13 cellular contexts compared by ENCODE assay signal in genomic region chr3:47096955-47097354, GRCh38.
DNase-seq lines count a peak whose midpoint lies in the region; ATAC-seq, FAIRE-seq and TF ChIP-seq lines count a peak whose summit lies in the region.
"Had no signal": no experiment of that assay in that cellular context is flagged by ENCODE, and none has a peak within 500 bp of the region (broad histone marks: within the 10 kb centered on the region; RNA-seq: fewer than 3 reads in every experiment).

No MANE protein-coding gene starts in this region.

- peaks cover 8% of the 10 kb centered on the region; the same call in 1 of the 2 replicates for H3F3A ChIP-seq in PC-9 (ENCODE audit: insufficient read depth, low read depth)

- ATAC-seq in Right ventricle myocardium superior (ENCODE audit: poor library complexity): no peak

- no peaks in the 10 kb centered on the region for H3K9me2 ChIP-seq in PC-9 (ENCODE audit: insufficient read depth)

- H3K23ac ChIP-seq in trophoblast cell (ENCODE audit: low read length): no peak overlapping the region

- H3K79me1 ChIP-seq in trophoblast cell (ENCODE audit: low read length): no peaks in the 10 kb centered on the region

- H3K27ac ChIP-seq in trophoblast cell (ENCODE audit: low read depth, low read length): no peak overlapping the region
- H3K27ac ChIP-seq in PC-9: no peak overlapping the region
- H3K27ac ChIP-seq: esophagus muscularis mucosa, prostate gland, tibial nerve had no signal

- H4K91ac ChIP-seq in trophoblast cell (ENCODE audit: low read depth, low read length): no peak overlapping the region

- no TSS peak for BruUV-seq in PC-9 (replicated peaks; lab: Mats Ljungman, UMichigan)

- no peak overlapping the region for H2AK5ac ChIP-seq in trophoblast cell (ENCODE audit: low read length)

- H3K9me3 ChIP-seq in trophoblast cell (ENCODE audit: insufficient read depth, low read depth, low read length): no peaks in the 10 kb centered on the region
- H3K9me3 ChIP-seq in PC-9 (ENCODE audit: insufficient read depth, low read depth): no peaks in the 10 kb centered on the region
- H3K9me3 ChIP-seq: esophagus muscularis mucosa, prostate gland, tibial nerve had no signal

- peak; percentile 77 for FAIRE-seq in RCC 7860 (lab: Jason Lieb, UNC)

- H3K14ac ChIP-seq in trophoblast cell (ENCODE audit: low read length): no peak overlapping the region

- H2BK12ac ChIP-seq in trophoblast cell (ENCODE audit: low read length): no peak overlapping the region

- H2BK5ac ChIP-seq in trophoblast cell (ENCODE audit: low read depth, low read length, poor library complexity): no peak overlapping the region

- H3K4me2 ChIP-seq in trophoblast cell (ENCODE audit: low read length) (no peak overlapping the region), PC-9 (no peak overlapping the region)

- no peak overlapping the region for H3K4ac ChIP-seq in trophoblast cell (ENCODE audit: low read depth, low read length)

- H3K36me3 ChIP-seq in trophoblast cell (ENCODE audit: control insufficient read depth in 1 of 2, insufficient read depth in 2 of 2, low read length in 2 of 2) (peaks cover 0 to 10% of the 10 kb centered on the region in 2 experiments), PC-9 (ENCODE audit: low read depth) (peaks cover 17% of the 10 kb centered on the region)

- peak; percentile 82 for DNase-seq in ELR (ENCODE audit: low read depth)
- peak; percentile 53 for DNase-seq in RCC 7860 (ENCODE audit: low spot score)
- DNase-seq in fibroblast of gingiva (ENCODE audit: low read depth): peak; percentile 21
- DNase-seq in trophoblast cell: peak; percentile 30 to 83
- DNase-seq in Right ventricle myocardium superior: no peak
- no peak for DNase-seq in PC-9
- no peak for DNase-seq in C1 segment of cervical spinal cord (lab: John Stamatoyannopoulos, UW)
- DNase-seq in mucosa of gallbladder (ENCODE audit: low spot score): no peak
- DNase-seq: anterior cingulate cortex, NCI-H1436 had no signal

- H3K18ac ChIP-seq in trophoblast cell (ENCODE audit: low read length): no peak overlapping the region

- CTCF ChIA-PET in PC-9 (lab: Charles Lee): interaction anchor here (0.6 kb wide), 1 partner anchor 41 kb away, joined by 9 read pairs; no protein-coding TSS in a partner anchor

- H4K8ac ChIP-seq in trophoblast cell (ENCODE audit: low read depth, low read length): no peak overlapping the region

- H3K4me3 ChIP-seq in trophoblast cell (ENCODE audit: low read depth, low read length): no peak overlapping the region
- H3K4me3 ChIP-seq in PC-9: no peak overlapping the region
- H3K4me3 ChIP-seq: esophagus muscularis mucosa, prostate gland, tibial nerve had no signal

- no peaks in the 10 kb centered on the region for H4K20me1 ChIP-seq in PC-9 (ENCODE audit: insufficient read depth)

- H4K12ac ChIP-seq in trophoblast cell (ENCODE audit: low read depth, low read length): no peak overlapping the region

- intact Hi-C loops in Right ventricle myocardium superior (cut with DNase I) (no loop called here), PC-9 (cut with micrococcal nuclease; ENCODE audit: unreplicated experiment) (no loop called here)

- H3K4me1 ChIP-seq in trophoblast cell (ENCODE audit: control insufficient read depth in 1 of 2, insufficient read depth in 2 of 2, low read length in 2 of 2): no peaks in the 10 kb centered on the region
- H3K4me1 ChIP-seq in PC-9 (replicated peaks; ENCODE audit: insufficient read depth): no peaks in the 10 kb centered on the region
- H3K4me1 ChIP-seq: esophagus muscularis mucosa, tibial nerve had no signal

- no peaks in the 10 kb centered on the region for H3K79me2 ChIP-seq in trophoblast cell (ENCODE audit: control insufficient read depth, insufficient read depth, low read length, poor library complexity)
- H3K79me2 ChIP-seq in PC-9 (ENCODE audit: low read depth): no peaks in the 10 kb centered on the region

- H3K27me3 ChIP-seq in trophoblast cell (ENCODE audit: insufficient read depth, low read length) (no peaks in the 10 kb centered on the region), PC-9 (ENCODE audit: insufficient read depth, low read depth) (no peaks in the 10 kb centered on the region)
- H3K27me3 ChIP-seq: esophagus muscularis mucosa, tibial nerve had no signal

- POLR2A ChIA-PET in PC-9 (lab: Charles Lee; ENCODE audit: unreplicated experiment): no interaction called here

- TF ChIP-seq CTCF in PC-9 (conservative IDR thresholded peaks at IDR 0.05): no peak

- H2AFZ ChIP-seq in trophoblast cell (ENCODE audit: insufficient read depth, low read length, poor library complexity): no peak overlapping the region
- H2AFZ ChIP-seq in PC-9: no peak overlapping the region

- no CpG with 5 or more reads among the region's 1 CpG for WGBS in trophoblast cell (ENCODE audit: extremely low coverage, insufficient coverage, insufficient read length)

- H2BK120ac ChIP-seq in trophoblast cell (ENCODE audit: insufficient read depth, low read length, poor library complexity): no peak overlapping the region

- H3K9ac ChIP-seq in trophoblast cell (ENCODE audit: low read length): no peak overlapping the region

Comparison
In these comparisons a context has a peak if more than half of its experiments do, and no peak if none do; other contexts are left out.
1. DNase-seq: peak in ELR (single experiment), RCC 7860 (single experiment), fibroblast of gingiva (single experiment) and trophoblast cell (2 of 2); none in Right ventricle myocardium superior (single experiment), PC-9 (0 of 2), C1 segment of cervical spinal cord (0 of 14) and mucosa of gallbladder (single experiment).